In genomic region chr19:3310711-3311110, GRCh38 we compare ENCODE assay signal across 37 cellular contexts.
"Had no signal": no experiment of that assay in that cellular context is flagged by ENCODE, and none has a peak within 500 bp of the region (broad histone marks: within the 10 kb centered on the region; RNA-seq: fewer than 3 reads in every experiment).

No MANE protein-coding gene starts in this region.

- H3K9me3 ChIP-seq: adrenal gland, ascending aorta, body of pancreas, breast epithelium had no signal

- H3K9me3 Mint-ChIP-seq: activated naive CD4-positive, alpha-beta T cell treated with anti-CD3 and anti-CD28 coated beads for 36 hours; activated naive CD4-positive, alpha-beta T cell treated with anti-CD3 and anti-CD28 coated beads, Interleukin-2, amount 10 ng/mL, durations not matched to agents 7 days and 5 days; activated naive CD4-positive, alpha-beta T cell treated with anti-CD3 and anti-CD28 coated beads, Interleukin-2, amount 50 U/mL, for 24 hours; activated naive CD8-positive, alpha-beta T cell treated with anti-CD3 and anti-CD28 coated beads, Interleukin-2, amount 10 ng/mL, durations not matched to agents 7 days and 5 days; activated T-cell treated with anti-CD3 and anti-CD28 coated beads, Interleukin-2, amount 50 U/mL, for 24 hours; activated T-cell treated with anti-CD3 and anti-CD28 coated beads, Interleukin-2, amount 50 U/mL, for 4 hours; activated T-cell treated with anti-CD3 and anti-CD28 coated beads, Interleukin-2, amount 50 U/mL, for 72 hours; activated T-helper 1 cell treated with anti-CD3 and anti-CD28 coated beads, Interleukin-12 subunit alpha, Interleukin-12 subunit beta, Interleukin-2, Interleukin-4 antibody, amounts not matched to agents 30 ng/mL and 10 ng/mL and 1 ng/mL, durations not matched to agents 14 hours and 24 hours and 36 hours; activated T-helper 17 cell treated with anti-CD3 and anti-CD28 coated beads, Interleukin-2, amount 50 U/mL, for 72 hours; activated T-helper 2 cell treated with anti-CD3 and anti-CD28 coated beads, Interferon-gamma antibody, Interleukin-2, Interleukin-4, amounts not matched to agents 10 μg/mL and 5 μg/mL and 100 μg/mL, durations not matched to agents 14 hours and 24 hours and 36 hours; central memory CD8-positive, alpha-beta T cell had no signal

- H3K4me3 Mint-ChIP-seq: activated naive CD4-positive, alpha-beta T cell treated with anti-CD3 and anti-CD28 coated beads for 36 hours; activated naive CD4-positive, alpha-beta T cell treated with anti-CD3 and anti-CD28 coated beads, Interleukin-2, amount 10 ng/mL, durations not matched to agents 7 days and 5 days; activated naive CD4-positive, alpha-beta T cell treated with anti-CD3 and anti-CD28 coated beads, Interleukin-2, amount 50 U/mL, for 24 hours; activated naive CD8-positive, alpha-beta T cell; activated naive CD8-positive, alpha-beta T cell treated with anti-CD3 and anti-CD28 coated beads for 36 hours; activated naive CD8-positive, alpha-beta T cell treated with anti-CD3 and anti-CD28 coated beads, Interleukin-2, amount 10 ng/mL, durations not matched to agents 7 days and 5 days; activated naive CD8-positive, alpha-beta T cell treated with anti-CD3 and anti-CD28 coated beads, Interleukin-2, amount 50 U/mL, for 24 hours; activated T-cell treated with anti-CD3 and anti-CD28 coated beads, Interleukin-2, amount 50 U/mL, for 24 hours; activated T-cell treated with anti-CD3 and anti-CD28 coated beads, Interleukin-2, amount 50 U/mL, for 4 hours; activated T-cell treated with anti-CD3 and anti-CD28 coated beads, Interleukin-2, amount 50 U/mL, for 72 hours; activated T-helper 1 cell treated with anti-CD3 and anti-CD28 coated beads, Interleukin-12 subunit alpha, Interleukin-12 subunit beta, Interleukin-2, Interleukin-4 antibody, amounts not matched to agents 30 ng/mL and 10 ng/mL and 1 ng/mL, durations not matched to agents 14 hours and 24 hours and 36 hours; activated T-helper 17 cell treated with anti-CD3 and anti-CD28 coated beads, Interleukin-2, amount 50 U/mL, for 72 hours; brain; central memory CD8-positive, alpha-beta T cell had no signal

- H3K4me1 ChIP-seq: adrenal gland, ascending aorta, body of pancreas, breast epithelium had no signal

- H3K4me3 ChIP-seq: adrenal gland, ascending aorta, body of pancreas, breast epithelium, cardiac muscle cell had no signal

- H3K36me3 ChIP-seq: adrenal gland, ascending aorta, brain microvascular endothelial cell, breast epithelium, cardiac muscle cell had no signal

- ATAC-seq: activated naive CD4-positive, alpha-beta T cell treated with anti-CD3 and anti-CD28 coated beads, Interleukin-2, amount 50 U/mL, for 72 hours; activated naive CD8-positive, alpha-beta T cell treated with anti-CD3 and anti-CD28 coated beads, Interleukin-2, amount 50 U/mL, for 24 hours; activated T-cell treated with anti-CD3 and anti-CD28 coated beads, Interleukin-2, amount 50 U/mL, for 4 hours; activated T-cell treated with anti-CD3 and anti-CD28 coated beads, Interleukin-2, amount 50 U/mL, for 72 hours; activated T-helper 17 cell treated with anti-CD3 and anti-CD28 coated beads, Interleukin-2, amount 50 U/mL, for 72 hours; body of pancreas had no signal

- H3K27ac ChIP-seq: adrenal gland, ascending aorta, body of pancreas, brain microvascular endothelial cell, breast epithelium, cardiac muscle cell had no signal

- H3K4me1 Mint-ChIP-seq: activated naive CD4-positive, alpha-beta T cell treated with anti-CD3 and anti-CD28 coated beads, Interleukin-2, amount 10 ng/mL, durations not matched to agents 7 days and 5 days; activated naive CD4-positive, alpha-beta T cell treated with anti-CD3 and anti-CD28 coated beads, Interleukin-2, amount 50 U/mL, for 24 hours; activated naive CD8-positive, alpha-beta T cell treated with anti-CD3 and anti-CD28 coated beads for 36 hours; activated naive CD8-positive, alpha-beta T cell treated with anti-CD3 and anti-CD28 coated beads, Interleukin-2, amount 50 U/mL, for 24 hours; activated T-helper 17 cell treated with anti-CD3 and anti-CD28 coated beads, Interleukin-2, amount 50 U/mL, for 72 hours; brain; central memory CD8-positive, alpha-beta T cell had no signal

- DNase-seq: activated effector memory CD4-positive, alpha-beta T cell treated with anti-CD3 and anti-CD28 coated beads, Interleukin-2, amount 50 U/mL, for 16 hours; activated effector memory CD4-positive, alpha-beta T cell treated with Interleukin-2 at 50 U/mL for 16 hours; activated gamma-delta T cell; activated gamma-delta T cell treated with Interleukin-2 at 50 U/mL for 16 hours; activated naive CD4-positive, alpha-beta T cell; activated naive CD4-positive, alpha-beta T cell treated with anti-CD3 and anti-CD28 coated beads for 36 hours; activated naive CD4-positive, alpha-beta T cell treated with anti-CD3 and anti-CD28 coated beads, Interleukin-2, amount 10 ng/mL, durations not matched to agents 7 days and 5 days; activated naive CD4-positive, alpha-beta T cell treated with anti-CD3 and anti-CD28 coated beads, Interleukin-2, amount 50 U/mL, for 16 hours; activated naive CD4-positive, alpha-beta T cell treated with Interleukin-2 at 50 U/mL for 16 hours; activated naive CD8-positive, alpha-beta T cell treated with anti-CD3 and anti-CD28 coated beads for 36 hours; activated naive CD8-positive, alpha-beta T cell treated with anti-CD3 and anti-CD28 coated beads, Interleukin-2, amount 10 ng/mL, durations not matched to agents 7 days and 5 days; activated naive CD8-positive, alpha-beta T cell treated with anti-CD3 and anti-CD28 coated beads, Interleukin-2, amount 50 U/mL, for 24 hours; activated T-cell treated with anti-CD3 and anti-CD28 coated beads, Interleukin-2, amount 50 U/mL, for 1 hour; activated T-cell treated with anti-CD3 and anti-CD28 coated beads, Interleukin-2, amount 50 U/mL, for 24 hours; activated T-cell treated with anti-CD3 and anti-CD28 coated beads, Interleukin-2, amount 50 U/mL, for 4 hours; activated T-cell treated with anti-CD3 and anti-CD28 coated beads, Interleukin-2, amount 50 U/mL, for 48 hours; activated T-cell treated with anti-CD3 and anti-CD28 coated beads, Interleukin-2, amount 50 U/mL, for 72 hours; adrenal gland; amniotic stem cell; amygdala; anterior cingulate cortex; body of pancreas; brain microvascular endothelial cell; caudate nucleus; central memory CD4-positive, alpha-beta T cell; cerebellar nuclear complex had no signal

- H3K27ac Mint-ChIP-seq: activated naive CD4-positive, alpha-beta T cell treated with anti-CD3 and anti-CD28 coated beads for 36 hours; activated naive CD4-positive, alpha-beta T cell treated with anti-CD3 and anti-CD28 coated beads, Interleukin-2, amount 10 ng/mL, durations not matched to agents 7 days and 5 days; activated naive CD4-positive, alpha-beta T cell treated with anti-CD3 and anti-CD28 coated beads, Interleukin-2, amount 50 U/mL, for 72 hours; activated naive CD8-positive, alpha-beta T cell; activated naive CD8-positive, alpha-beta T cell treated with anti-CD3 and anti-CD28 coated beads for 36 hours; activated naive CD8-positive, alpha-beta T cell treated with anti-CD3 and anti-CD28 coated beads, Interleukin-2, amount 10 ng/mL, durations not matched to agents 7 days and 5 days; activated naive CD8-positive, alpha-beta T cell treated with anti-CD3 and anti-CD28 coated beads, Interleukin-2, amount 50 U/mL, for 24 hours; activated T-cell treated with anti-CD3 and anti-CD28 coated beads, Interleukin-2, amount 50 U/mL, for 24 hours; activated T-cell treated with anti-CD3 and anti-CD28 coated beads, Interleukin-2, amount 50 U/mL, for 72 hours; activated T-helper 1 cell treated with anti-CD3 and anti-CD28 coated beads, Interleukin-12 subunit alpha, Interleukin-12 subunit beta, Interleukin-2, Interleukin-4 antibody, amounts not matched to agents 30 ng/mL and 10 ng/mL and 1 ng/mL, durations not matched to agents 14 hours and 24 hours and 36 hours; activated T-helper 17 cell treated with anti-CD3 and anti-CD28 coated beads, Interleukin-2, amount 50 U/mL, for 72 hours; activated T-helper 2 cell treated with anti-CD3 and anti-CD28 coated beads, Interferon-gamma antibody, Interleukin-2, Interleukin-4, amounts not matched to agents 10 μg/mL and 5 μg/mL and 100 μg/mL, durations not matched to agents 14 hours and 24 hours and 36 hours; brain had no signal

- H3K36me3 Mint-ChIP-seq: activated naive CD4-positive, alpha-beta T cell treated with anti-CD3 and anti-CD28 coated beads, Interleukin-2, amount 10 ng/mL, durations not matched to agents 7 days and 5 days; activated naive CD4-positive, alpha-beta T cell treated with anti-CD3 and anti-CD28 coated beads, Interleukin-2, amount 50 U/mL, for 24 hours; activated naive CD4-positive, alpha-beta T cell treated with anti-CD3 and anti-CD28 coated beads, Interleukin-2, amount 50 U/mL, for 72 hours; activated naive CD8-positive, alpha-beta T cell; activated naive CD8-positive, alpha-beta T cell treated with anti-CD3 and anti-CD28 coated beads for 36 hours; activated naive CD8-positive, alpha-beta T cell treated with anti-CD3 and anti-CD28 coated beads, Interleukin-2, amount 10 ng/mL, durations not matched to agents 7 days and 5 days; brain had no signal
